17 cellular contexts compared by ENCODE assay signal in the genomic region with DNA sequence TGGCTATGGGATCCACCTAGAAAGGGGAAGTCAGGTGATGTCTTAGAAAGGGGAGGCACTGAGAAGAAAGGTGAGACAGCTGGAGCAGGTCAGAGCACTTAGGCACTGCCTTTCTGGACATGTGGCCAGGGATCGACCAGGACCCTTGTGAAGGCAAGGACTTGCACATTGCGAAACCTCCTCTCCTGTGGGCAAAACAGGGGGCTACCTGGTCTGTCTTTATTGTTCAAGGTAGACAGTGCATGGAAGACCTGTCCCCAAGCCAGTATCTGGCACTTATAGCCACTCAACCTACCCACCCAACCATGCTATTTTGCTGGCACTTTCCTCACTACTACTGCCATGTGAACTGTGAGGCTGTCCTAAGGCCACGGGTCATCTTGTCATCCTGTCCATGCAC.
"Had no signal": no experiment of that assay in that cellular context is flagged by ENCODE, and none has a peak within 500 bp of the region (broad histone marks: within the 10 kb centered on the region; RNA-seq: fewer than 3 reads in every experiment).

No MANE protein-coding gene starts in this region.

- H3K9me3 ChIP-seq: esophagus squamous epithelium, prostate gland, right atrium auricular region, thoracic aorta, upper lobe of right lung had no signal

- H3K27ac ChIP-seq: prostate gland, right atrium auricular region, thoracic aorta, upper lobe of right lung had no signal

- H3K36me3 ChIP-seq: esophagus squamous epithelium, prostate gland, right atrium auricular region, thoracic aorta, upper lobe of right lung had no signal

- H3K4me1 ChIP-seq: prostate gland had no signal

- ATAC-seq: activated CD8-positive, alpha-beta T cell treated with anti-CD3 and anti-CD28 coated beads for 36 hours; activated T-helper 17 cell treated with anti-CD3 and anti-CD28 coated beads, Interleukin-2, amount 50 U/mL, for 72 hours; effector memory CD8-positive, alpha-beta T cell; left ventricle myocardium superior; stimulated activated effector memory CD8-positive, alpha-beta T cell treated with anti-CD3 and anti-CD28 coated beads, Interleukin-12 subunit alpha, Interleukin-12 subunit beta, amount 100 ng/mL, for 72 hours; upper lobe of right lung had no signal

- H3K27me3 ChIP-seq: esophagus squamous epithelium, right atrium auricular region, upper lobe of right lung had no signal

- DNase-seq: activated CD4-positive, alpha-beta T cell treated with anti-CD3 and anti-CD28 coated beads, Interleukin-2, amount 10 ng/mL, durations not matched to agents 24 days and 14 days; activated CD8-positive, alpha-beta T cell treated with anti-CD3 and anti-CD28 coated beads for 36 hours; activated naive CD4-positive, alpha-beta T cell; activated naive CD8-positive, alpha-beta T cell treated with anti-CD3 and anti-CD28 coated beads for 36 hours; activated T-cell treated with anti-CD3 and anti-CD28 coated beads, Interleukin-2, amount 50 U/mL, for 1 hour; effector memory CD8-positive, alpha-beta T cell; esophagus squamous epithelium; immature natural killer cell; left ventricle myocardium superior; stimulated activated CD4-positive, alpha-beta T cell treated with anti-CD3 and anti-CD28 coated beads, Interleukin-15, amount 100 ng/mL, for 24 hours; stimulated activated CD4-positive, alpha-beta T cell treated with anti-CD3 and anti-CD28 coated beads, Interleukin-2, amount 100 ng/mL, for 48 hours; upper lobe of right lung had no signal

- H3K4me3 ChIP-seq: esophagus squamous epithelium, prostate gland, right atrium auricular region, thoracic aorta, upper lobe of right lung had no signal
